In genomic region chr7:41993173-41993867, GRCh38 we compare ENCODE assay signal across 16 cellular contexts.
DNase-seq lines count a peak whose midpoint lies in the region; FAIRE-seq and TF ChIP-seq lines count a peak whose summit lies in the region.
"Had no signal": no experiment of that assay in that cellular context is flagged by ENCODE, and none has a peak within 500 bp of the region (broad histone marks: within the 10 kb centered on the region; RNA-seq: fewer than 3 reads in every experiment).

No MANE protein-coding gene starts in this region.

- DNase-seq in EH (ENCODE audit: low read depth) (peak; percentile 78), M059J (ENCODE audit: low read depth) (peak; percentile 48), NCI-H2196 treated with DMSO at 0.1 percent for 48 hours (lab: John Stamatoyannopoulos, UW; ENCODE audit: unreplicated experiment) (no peak), NCI-H128 (lab: John Stamatoyannopoulos, UW; ENCODE audit: unreplicated experiment) (no peak)
- no peak for DNase-seq in activated effector memory CD4-positive, alpha-beta T cell treated with anti-CD3 and anti-CD28 coated beads, Interleukin-2, amount 50 U/mL, for 16 hours
- no peak for DNase-seq in activated CD4-positive, alpha-beta T cell treated with anti-CD3 and anti-CD28 coated beads for 4 hours
- DNase-seq: BE2C; DMS153; effector memory CD4-positive, alpha-beta T cell; NCI-H1417; occipital lobe; stimulated activated naive CD4-positive, alpha-beta T cell had no signal

- H3K4me3 Mint-ChIP-seq in nephron: peak overlapping the region in 1 of 3 experiments; percentile 6

- FAIRE-seq in endometrium (lab: Jason Lieb, UNC): peak; percentile 71
- FAIRE-seq: K562 had no signal

- no peaks in the 10 kb centered on the region for H3K27me3 Mint-ChIP-seq in nephron (ENCODE audit: low read depth)

- peak overlapping the region; percentile 6 to 83 (median 69) for H3K27ac Mint-ChIP-seq in nephron
- H3K27ac Mint-ChIP-seq: activated T-helper 2 cell treated with anti-CD3 and anti-CD28 coated beads, Interferon-gamma antibody, Interleukin-2, Interleukin-4, amounts not matched to agents 10 μg/mL and 5 μg/mL and 100 μg/mL, durations not matched to agents 14 hours and 24 hours and 36 hours had no signal

- peaks cover 67% of the 10 kb centered on the region for H3K4me1 Mint-ChIP-seq in nephron

- TF ChIP-seq CTCF in nephron (IDR thresholded peaks at IDR 0.05; ENCODE audit: unreplicated experiment in 3 of 3): no peak

- peaks cover 23% of the 10 kb centered on the region for H3K36me3 Mint-ChIP-seq in nephron (ENCODE audit: low read depth)

- H3K9me3 Mint-ChIP-seq in nephron: no peaks in the 10 kb centered on the region
- H3K9me3 Mint-ChIP-seq: activated T-helper 2 cell treated with anti-CD3 and anti-CD28 coated beads, Interferon-gamma antibody, Interleukin-2, Interleukin-4, amounts not matched to agents 10 μg/mL and 5 μg/mL and 100 μg/mL, durations not matched to agents 14 hours and 24 hours and 36 hours had no signal

Comparison
In these comparisons a context has a peak if more than half of its experiments do, and no peak if none do; other contexts are left out.
1. DNase-seq: peak in EH (single experiment) and M059J (single experiment); none in activated effector memory CD4-positive, alpha-beta T cell treated with anti-CD3 and anti-CD28 coated beads, Interleukin-2, amount 50 U/mL, for 16 hours (single experiment), activated CD4-positive, alpha-beta T cell treated with anti-CD3 and anti-CD28 coated beads for 4 hours (0 of 2), NCI-H2196 treated with DMSO at 0.1 percent for 48 hours (single experiment) and NCI-H128 (single experiment).